20 cellular contexts compared by ENCODE assay signal in genomic region chr15:101633356-101633755, GRCh38.
"Had no signal": no experiment of that assay in that cellular context is flagged by ENCODE, and none has a peak within 500 bp of the region (broad histone marks: within the 10 kb centered on the region; RNA-seq: fewer than 3 reads in every experiment).

No MANE protein-coding gene starts in this region.

- H3K4me1 Mint-ChIP-seq: mesothelial cell of epicardium, naive B cell had no signal

- H3K27ac Mint-ChIP-seq: mesothelial cell of epicardium had no signal

- H3K9me3 ChIP-seq: esophagus squamous epithelium, gastrocnemius medialis, heart right ventricle, left lung, lower lobe of right lung, mucosa of descending colon had no signal

- DNase-seq: dermis blood vessel endothelial cell; dorsolateral prefrontal cortex; effector CD4-positive, alpha-beta T cell; effector memory CD4-positive, alpha-beta T cell; esophagus squamous epithelium; foreskin fibroblast; foreskin melanocyte; gastrocnemius medialis; glutamatergic neuron; heart right ventricle; hippocampal formation; left cardiac atrium; left lung; left ventricle myocardium superior; lower lobe of right lung; mesenchymal stem cell; mucosa of descending colon; naive B cell had no signal

- ATAC-seq: gastrocnemius medialis, heart right ventricle, left cardiac atrium, left lung, left ventricle myocardium superior, lower lobe of right lung, mucosa of descending colon had no signal

- H3K9me3 Mint-ChIP-seq: mesothelial cell of epicardium, naive B cell had no signal

- H3K4me1 ChIP-seq: esophagus squamous epithelium, gastrocnemius medialis, heart right ventricle, left lung, lower lobe of right lung had no signal

- H3K27ac ChIP-seq: coronary artery, dorsolateral prefrontal cortex, esophagus squamous epithelium, gastrocnemius medialis, heart right ventricle, left lung, lower lobe of right lung had no signal

- H3K36me3 ChIP-seq: esophagus squamous epithelium, gastrocnemius medialis, lower lobe of right lung had no signal

- H3K4me3 ChIP-seq: coronary artery, dorsolateral prefrontal cortex, esophagus squamous epithelium, gastrocnemius medialis, heart right ventricle, left lung, lower lobe of right lung, mucosa of descending colon had no signal

- H3K27me3 ChIP-seq: dorsolateral prefrontal cortex, esophagus squamous epithelium, gastrocnemius medialis, heart right ventricle, left lung had no signal

- H3K36me3 Mint-ChIP-seq: mesothelial cell of epicardium had no signal

- H3K27me3 Mint-ChIP-seq: naive B cell had no signal

- H3K4me3 Mint-ChIP-seq: mesothelial cell of epicardium, naive B cell had no signal
